22 cellular contexts compared by ENCODE assay signal in genomic region chr17:35056013-35056412, GRCh38. TPM values are rescaled to one million over a fixed set of nuclear protein-coding genes. Genes with fewer than 3 reads are reported as not detected.
A peak's percentile ranks its signal among the peaks of the same experiment; 100 is the strongest.
DNase-seq lines count a peak whose midpoint lies in the region; ATAC-seq, FAIRE-seq and TF ChIP-seq lines count a peak whose summit lies in the region.
"Had no signal": no experiment of that assay in that cellular context is flagged by ENCODE, and none has a peak within 500 bp of the region (broad histone marks: within the 10 kb centered on the region; RNA-seq: fewer than 3 reads in every experiment).

No MANE protein-coding gene starts in this region.

- peak overlapping the region; percentile 73 for H3K27ac ChIP-seq in mesenchymal stem cell (ENCODE audit: low read length, poor library complexity, severe bottlenecking)
- H3K27ac ChIP-seq: breast epithelium, heart right ventricle, parathyroid adenoma, Peyer's patch, skin epidermis had no signal

- H2BK120ac ChIP-seq in mesenchymal stem cell (ENCODE audit: low read depth, low read length) = no peak overlapping the region

- no peak for TF ChIP-seq POLR2A in GM12892 (IDR thresholded peaks at IDR 0.05; ENCODE audit: low read depth, low read length)

- no peak overlapping the region for H2BK12ac ChIP-seq in mesenchymal stem cell (ENCODE audit: low read length in 2 of 2)

- peak overlapping the region; percentile 87 for H2AK5ac ChIP-seq in mesenchymal stem cell (ENCODE audit: low read length, severe bottlenecking)

- ATAC-seq in HG03280 (IDR thresholded peaks at IDR 0.05; ENCODE audit: unreplicated experiment) (no peak), HG03521 (IDR thresholded peaks at IDR 0.05; ENCODE audit: unreplicated experiment) (no peak), GM19324 (IDR thresholded peaks at IDR 0.05; ENCODE audit: low FRiP score, unreplicated experiment) (no peak)
- ATAC-seq: activated T-cell treated with anti-CD3 and anti-CD28 coated beads, Interleukin-2, amount 50 U/mL, for 4 hours; heart right ventricle; left colon had no signal

- peaks cover 0 to 3% of the 10 kb centered on the region in 2 experiments for H3K36me3 ChIP-seq in mesenchymal stem cell (ENCODE audit: control insufficient read depth in 1 of 2, insufficient read depth in 2 of 2, low read depth in 1 of 2, low read length in 2 of 2)
- H3K36me3 ChIP-seq: breast epithelium had no signal

- H3K4me2 ChIP-seq in mesenchymal stem cell (ENCODE audit: low read length, poor library complexity, severe bottlenecking) = peak overlapping the region; percentile 2

- peak; percentile 81 for DNase-seq in ACHN
- no peak for DNase-seq in GM12892 (ENCODE audit: insufficient read length)
- peak; percentile 34 for DNase-seq in choroid plexus epithelial cell (ENCODE audit: low read depth)
- no peak for DNase-seq in mesenchymal stem cell
- DNase-seq in NCI-H2227 (lab: John Stamatoyannopoulos, UW; ENCODE audit: unreplicated experiment) = no peak
- DNase-seq: activated CD4-positive, alpha-beta T cell treated with anti-CD3 and anti-CD28 coated beads, Interleukin-2, amount 50 U/mL, for 4 hours; activated T-cell treated with anti-CD3 and anti-CD28 coated beads, Interleukin-2, amount 50 U/mL, for 4 hours; effector CD4-positive, alpha-beta T cell; H7; heart right ventricle; left colon; NCI-H1105 treated with DMSO at 0.1 percent for 48 hours; NCI-H2171 treated with DMSO at 0.1 percent for 48 hours; Peyer's patch; stimulated activated CD4-positive, alpha-beta T cell treated with anti-CD3 and anti-CD28 coated beads, Interleukin-4, amount 100 ng/mL, for 1 hour had no signal

- in situ Hi-C loops in ACHN (cut with HindIII; ENCODE audit: low pct_ligation_motif_present, low pct_unique_long_range_greater_than_20kb, low sequenced_read_pairs) = no loop called here

- no peak for TF ChIP-seq CTCF in choroid plexus epithelial cell (conservative IDR thresholded peaks at IDR 0.05; ENCODE audit: low read depth, low read length)

- H3K4me3 ChIP-seq in choroid plexus epithelial cell (ENCODE audit: low read depth, low read length) (no peak overlapping the region), mesenchymal stem cell (ENCODE audit: insufficient read depth in 1 of 2, low read depth in 1 of 2, low read length in 2 of 2) (no peak overlapping the region)
- H3K4me3 ChIP-seq: breast epithelium, heart right ventricle, Peyer's patch, skin epidermis had no signal

- H2AFZ ChIP-seq in mesenchymal stem cell (ENCODE audit: low read depth, low read length) = no peak overlapping the region
- H2AFZ ChIP-seq: parathyroid adenoma had no signal

- no peaks in the 10 kb centered on the region for H3K27me3 ChIP-seq in mesenchymal stem cell (ENCODE audit: control insufficient read depth in 1 of 2, insufficient read depth in 1 of 2, low read length in 2 of 2)
- H3K27me3 ChIP-seq: breast epithelium, heart right ventricle, Peyer's patch had no signal

- H3K23ac ChIP-seq in mesenchymal stem cell (ENCODE audit: low read length in 2 of 2) = no peak overlapping the region

- no peak overlapping the region for H4K91ac ChIP-seq in mesenchymal stem cell (ENCODE audit: low read length)

- peaks cover 9% of the 10 kb centered on the region for H3K79me1 ChIP-seq in mesenchymal stem cell (replicated peaks; ENCODE audit: low read length, poor library complexity, severe bottlenecking)

- peak; percentile 30 for FAIRE-seq in GM12892 (lab: Jason Lieb, UNC)
- FAIRE-seq: D721Med had no signal

- H3K9ac ChIP-seq in mesenchymal stem cell (ENCODE audit: low read length) = no peak overlapping the region
- H3K9ac ChIP-seq: parathyroid adenoma had no signal

- H2BK5ac ChIP-seq in mesenchymal stem cell (ENCODE audit: low read depth, low read length, poor library complexity, severe bottlenecking) = no peak overlapping the region

- no peak overlapping the region for H2BK15ac ChIP-seq in mesenchymal stem cell (ENCODE audit: low read depth, poor library complexity, severe bottlenecking)

- no peak overlapping the region for H4K8ac ChIP-seq in mesenchymal stem cell (ENCODE audit: low read length)

- no peak overlapping the region for H3K4ac ChIP-seq in mesenchymal stem cell (ENCODE audit: low read depth in 1 of 2, low read length in 2 of 2)

- H3K18ac ChIP-seq in mesenchymal stem cell (ENCODE audit: low read depth in 1 of 2, low read length in 2 of 2) = no peak overlapping the region

- no peaks in the 10 kb centered on the region for H3K9me3 ChIP-seq in mesenchymal stem cell (ENCODE audit: control insufficient read depth, low read length)
- H3K9me3 ChIP-seq: breast epithelium, heart right ventricle, Peyer's patch had no signal

- no peak overlapping the region for H3K14ac ChIP-seq in mesenchymal stem cell (ENCODE audit: low read length in 2 of 2)

- WGBS in mesenchymal stem cell = 90% methylated on average over 3 of the region's 3 CpGs

- H3K4me1 ChIP-seq in mesenchymal stem cell (ENCODE audit: control insufficient read depth, insufficient read depth, low read depth, low read length) = no peaks in the 10 kb centered on the region

RNA-seq across cellular contexts. Expression of gene RFFL, which starts 7.5 kb away (rescaled TPM):
- polyA plus RNA-seq in GM12892 (2012; ENCODE audit: missing spikeins) = 35.4 TPM
- polyA plus RNA-seq in mesenchymal stem cell (2013, experiment 1 of 2) = 11.5 TPM
- polyA plus RNA-seq in mesenchymal stem cell (2013, experiment 2 of 2) = 12.7 TPM

Comparison
In these comparisons a context has a peak if more than half of its experiments do, and no peak if none do; other contexts are left out.
1. DNase-seq: peak in ACHN (single experiment) and choroid plexus epithelial cell (single experiment); none in GM12892 (single experiment), mesenchymal stem cell (single experiment) and NCI-H2227 (single experiment).